ENCODE assay signal across 24 cellular contexts in genomic region chr7:134842901-134843300, GRCh38.
DNase-seq lines count a peak whose midpoint lies in the region; ATAC-seq and TF ChIP-seq lines count a peak whose summit lies in the region.
"Had no signal": no experiment of that assay in that cellular context is flagged by ENCODE, and none has a peak within 500 bp of the region (broad histone marks: within the 10 kb centered on the region; RNA-seq: fewer than 3 reads in every experiment).

No MANE protein-coding gene starts in this region.

- TF ChIP-seq CTCF in right atrium auricular region (IDR thresholded peaks at IDR 0.05) (no peak), heart right ventricle (IDR thresholded peaks at IDR 0.05) (no peak), progenitor cell of endocrine pancreas (IDR thresholded peaks at IDR 0.05; ENCODE audit: unreplicated experiment) (no peak)

- peaks cover 28% of the 10 kb centered on the region for H3K4me1 Mint-ChIP-seq in progenitor cell of endocrine pancreas (ENCODE audit: low read depth)
- H3K4me1 Mint-ChIP-seq in stimulated activated effector memory CD8-positive, alpha-beta T cell treated with anti-CD3 and anti-CD28 coated beads, Interleukin-12 subunit alpha, Interleukin-12 subunit beta, amount 100 ng/mL, for 72 hours = no peaks in the 10 kb centered on the region
- H3K4me1 Mint-ChIP-seq: naive B cell had no signal

- no peak overlapping the region for H3K27ac Mint-ChIP-seq in progenitor cell of endocrine pancreas
- H3K27ac Mint-ChIP-seq in stimulated activated effector memory CD8-positive, alpha-beta T cell treated with anti-CD3 and anti-CD28 coated beads, Interleukin-12 subunit alpha, Interleukin-12 subunit beta, amount 100 ng/mL, for 72 hours = no peak overlapping the region
- H3K27ac Mint-ChIP-seq: activated CD4-positive, alpha-beta T cell treated with anti-CD3 and anti-CD28 coated beads, Interleukin-2, amount 10 ng/mL, durations not matched to agents 24 days and 14 days; activated naive CD4-positive, alpha-beta T cell treated with anti-CD3 and anti-CD28 coated beads, Interleukin-2, amount 10 ng/mL, durations not matched to agents 7 days and 5 days; CD8-positive, alpha-beta T cell; T-helper 1 cell treated with Interleukin-12 subunit alpha and Interleukin-12 subunit beta and Interleukin-4 antibody, amounts not matched to agents 30 μg/mL and 1 μg/mL, for 36 hours had no signal

- intact Hi-C loops in Right ventricle myocardium superior (cut with DNase I) (no loop called here), heart right ventricle (cut with DNase I) (loop anchor here in 1 of 10 donors (10.0 kb wide), 1 partner anchor 58 kb away; no protein-coding TSS in a partner anchor)

- H3K36me3 ChIP-seq in right atrium auricular region (peaks cover 49% of the 10 kb centered on the region), heart right ventricle (peaks cover 0 to 39% (median 14%) of the 10 kb centered on the region in 9 donors), rectal smooth muscle tissue (ENCODE audit: control insufficient read depth, insufficient read depth, low read length) (no peaks in the 10 kb centered on the region)
- H3K36me3 ChIP-seq: right lobe of liver had no signal

- peak; percentile 24 for ATAC-seq in Right ventricle myocardium superior (ENCODE audit: poor library complexity)
- peak in 7 of 8 donors; percentile 15 to 61 (median 44) for ATAC-seq in heart right ventricle
- no peak for ATAC-seq in stimulated activated effector memory CD8-positive, alpha-beta T cell treated with anti-CD3 and anti-CD28 coated beads, Interleukin-12 subunit alpha, Interleukin-12 subunit beta, amount 100 ng/mL, for 72 hours
- ATAC-seq: activated T-cell treated with anti-CD3 and anti-CD28 coated beads, Interleukin-2, amount 50 U/mL, for 72 hours; CD8-positive, alpha-beta T cell; foreskin keratinocyte had no signal

- H3K4me1 ChIP-seq in right atrium auricular region = peaks cover 0 to 63% of the 10 kb centered on the region in 2 donors
- H3K4me1 ChIP-seq in heart right ventricle = peaks cover 8 to 90% (median 51%) of the 10 kb centered on the region in 9 donors
- H3K4me1 ChIP-seq in rectal smooth muscle tissue (ENCODE audit: control insufficient read depth, insufficient read depth, low read length) = peaks cover 31% of the 10 kb centered on the region
- H3K4me1 ChIP-seq: right lobe of liver had no signal

- H3K9me3 ChIP-seq in right atrium auricular region (no peaks in the 10 kb centered on the region), heart right ventricle (no peaks in the 10 kb centered on the region)
- H3K9me3 ChIP-seq: right lobe of liver, SJSA1, suprapubic skin had no signal

- H3K36me3 Mint-ChIP-seq in progenitor cell of endocrine pancreas (ENCODE audit: insufficient read depth) = peaks cover 11% of the 10 kb centered on the region
- H3K36me3 Mint-ChIP-seq in stimulated activated effector memory CD8-positive, alpha-beta T cell treated with anti-CD3 and anti-CD28 coated beads, Interleukin-12 subunit alpha, Interleukin-12 subunit beta, amount 100 ng/mL, for 72 hours = no peaks in the 10 kb centered on the region
- H3K36me3 Mint-ChIP-seq: CD8-positive, alpha-beta T cell; naive B cell had no signal

- DNase-seq in Right ventricle myocardium superior (no peak), right atrium auricular region (ENCODE audit: low spot score) (no peak), heart right ventricle (no peak), progenitor cell of endocrine pancreas (ENCODE audit: low spot score, unreplicated experiment) (no peak), NCI-H1105 (lab: John Stamatoyannopoulos, UW) (no peak), T-helper 9 cell (no peak)
- no peak for DNase-seq in stimulated activated effector memory CD8-positive, alpha-beta T cell treated with anti-CD3 and anti-CD28 coated beads, Interleukin-12 subunit alpha, Interleukin-12 subunit beta, amount 100 ng/mL, for 72 hours (ENCODE audit: low spot score in 2 of 2)
- DNase-seq: activated CD4-positive, alpha-beta T cell treated with anti-CD3 and anti-CD28 coated beads, Interleukin-2, amount 10 ng/mL, durations not matched to agents 24 days and 14 days; activated naive CD4-positive, alpha-beta T cell treated with anti-CD3 and anti-CD28 coated beads, Interleukin-2, amount 10 ng/mL, durations not matched to agents 7 days and 5 days; activated T-cell treated with anti-CD3 and anti-CD28 coated beads, Interleukin-2, amount 50 U/mL, for 72 hours; AML-193; CD8-positive, alpha-beta T cell; DMS53; foreskin keratinocyte; GF-D8; H7; mesendoderm; naive B cell; NCI-H1417 treated with DMSO at 0.1 percent for 48 hours; right lobe of liver had no signal

- H3K27me3 Mint-ChIP-seq in progenitor cell of endocrine pancreas = peaks cover 5% of the 10 kb centered on the region
- H3K27me3 Mint-ChIP-seq: activated CD4-positive, alpha-beta T cell treated with anti-CD3 and anti-CD28 coated beads, Interleukin-2, amount 10 ng/mL, durations not matched to agents 24 days and 14 days had no signal

- WGBS in heart right ventricle, 2 donors = 25% methylated on average over 8 of the region's 8 CpGs

- H3K27me3 ChIP-seq in right atrium auricular region (no peaks in the 10 kb centered on the region), heart right ventricle (no peaks in the 10 kb centered on the region), rectal smooth muscle tissue (ENCODE audit: control insufficient read depth, insufficient read depth, low read length) (no peaks in the 10 kb centered on the region)
- H3K27me3 ChIP-seq: foreskin keratinocyte, right lobe of liver, SJSA1, suprapubic skin had no signal

- H3K4me3 ChIP-seq in right atrium auricular region (no peak overlapping the region), heart right ventricle (no peak overlapping the region), rectal smooth muscle tissue (ENCODE audit: low read length) (no peak overlapping the region)
- H3K4me3 ChIP-seq: right lobe of liver, SJSA1, suprapubic skin had no signal

- peak overlapping the region in 1 of 2 donors; percentile 37 for H3K27ac ChIP-seq in right atrium auricular region
- peak overlapping the region in 7 of 10 donors; percentile 23 to 79 (median 66) for H3K27ac ChIP-seq in heart right ventricle
- H3K27ac ChIP-seq in rectal smooth muscle tissue (ENCODE audit: low read depth, low read length) = peak overlapping the region; percentile 45
- H3K27ac ChIP-seq: foreskin keratinocyte, right lobe of liver, SJSA1, suprapubic skin had no signal

- no peak overlapping the region for H3K9ac ChIP-seq in rectal smooth muscle tissue (ENCODE audit: low read length)

- H3K4me3 Mint-ChIP-seq in progenitor cell of endocrine pancreas (ENCODE audit: low read depth) = no peak overlapping the region
- no peak overlapping the region for H3K4me3 Mint-ChIP-seq in stimulated activated effector memory CD8-positive, alpha-beta T cell treated with anti-CD3 and anti-CD28 coated beads, Interleukin-12 subunit alpha, Interleukin-12 subunit beta, amount 100 ng/mL, for 72 hours
- H3K4me3 Mint-ChIP-seq: activated CD4-positive, alpha-beta T cell treated with anti-CD3 and anti-CD28 coated beads, Interleukin-2, amount 10 ng/mL, durations not matched to agents 24 days and 14 days; activated naive CD4-positive, alpha-beta T cell treated with anti-CD3 and anti-CD28 coated beads, Interleukin-2, amount 10 ng/mL, durations not matched to agents 7 days and 5 days; activated T-cell treated with anti-CD3 and anti-CD28 coated beads, Interleukin-2, amount 50 U/mL, for 72 hours; CD8-positive, alpha-beta T cell; naive B cell; T-helper 1 cell treated with Interleukin-12 subunit alpha and Interleukin-12 subunit beta and Interleukin-4 antibody, amounts not matched to agents 30 μg/mL and 1 μg/mL, for 36 hours had no signal

- no peaks in the 10 kb centered on the region for H3K9me3 Mint-ChIP-seq in progenitor cell of endocrine pancreas (ENCODE audit: low read depth)
- no peaks in the 10 kb centered on the region for H3K9me3 Mint-ChIP-seq in stimulated activated effector memory CD8-positive, alpha-beta T cell treated with anti-CD3 and anti-CD28 coated beads, Interleukin-12 subunit alpha, Interleukin-12 subunit beta, amount 100 ng/mL, for 72 hours
- H3K9me3 Mint-ChIP-seq: activated CD4-positive, alpha-beta T cell treated with anti-CD3 and anti-CD28 coated beads, Interleukin-2, amount 10 ng/mL, durations not matched to agents 24 days and 14 days; activated naive CD4-positive, alpha-beta T cell treated with anti-CD3 and anti-CD28 coated beads, Interleukin-2, amount 10 ng/mL, durations not matched to agents 7 days and 5 days; activated T-cell treated with anti-CD3 and anti-CD28 coated beads, Interleukin-2, amount 50 U/mL, for 72 hours; CD8-positive, alpha-beta T cell; T-helper 1 cell treated with Interleukin-12 subunit alpha and Interleukin-12 subunit beta and Interleukin-4 antibody, amounts not matched to agents 30 μg/mL and 1 μg/mL, for 36 hours had no signal
